ENCODE assay signal across 8 cellular contexts in the genomic region with DNA sequence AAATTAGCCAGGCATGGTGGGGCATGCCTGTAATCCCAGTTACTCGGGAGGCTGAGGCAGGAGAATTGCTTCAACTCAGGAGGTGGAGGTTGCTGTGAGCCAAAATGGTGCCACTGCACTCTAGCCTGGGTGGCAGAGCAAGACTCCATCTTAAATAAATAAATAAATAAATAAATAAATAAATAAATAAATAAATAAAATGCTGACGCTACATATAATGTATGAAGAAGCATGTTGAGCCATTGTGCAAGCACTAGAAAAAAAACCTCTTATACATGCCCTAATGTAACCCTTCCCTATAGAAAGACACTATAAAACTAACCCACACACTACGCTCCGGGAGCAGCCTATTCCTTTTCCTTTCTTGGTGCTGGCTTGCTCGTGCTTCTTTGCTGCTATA.
DNase-seq lines count a peak whose midpoint lies in the region; ATAC-seq, FAIRE-seq and TF ChIP-seq lines count a peak whose summit lies in the region.
"Not testable (repeated sequence)": the region's sequence is repeated elsewhere in the genome, so short reads cannot be mapped to it uniquely, and the experiment has no call there.

No MANE protein-coding gene starts in this region.

- not testable (repeated sequence) for H3K4me3 Mint-ChIP-seq in GM23338; neural progenitor cell; progenitor cell of endocrine pancreas (ENCODE audit: low read depth)

- H2BK15ac ChIP-seq in IMR-90 (ENCODE audit: low read depth, low read length), result not testable (repeated sequence)

- not testable (repeated sequence) for H3K9ac ChIP-seq in IMR-90 (ENCODE audit: low read depth, low read length); K562 (ENCODE audit: insufficient read depth in 1 of 2, low read depth in 2 of 2, low read length in 2 of 2); neural progenitor cell

- not testable (repeated sequence) for H2AK9ac ChIP-seq in IMR-90 (replicated peaks; ENCODE audit: low read depth, low read length, poor library complexity)

- TF ChIP-seq EP300 in A549 (IDR thresholded peaks at IDR 0.05); K562 (IDR thresholded peaks at IDR 0.05; ENCODE audit: low read length): not testable (repeated sequence)

- H4K5ac ChIP-seq in IMR-90 (ENCODE audit: low read depth, low read length), result not testable (repeated sequence)

- not testable (repeated sequence) for H3K79me2 ChIP-seq in GM23338 (replicated peaks; ENCODE audit: insufficient read depth); K562 (ENCODE audit: control insufficient read depth, insufficient read depth, low read length); neural progenitor cell (ENCODE audit: low read depth)

- not testable (repeated sequence) for BruUV-seq in IMR-90 (replicated peaks; lab: Mats Ljungman, UMichigan); K562 (replicated peaks; lab: Mats Ljungman, UMichigan)

- H3K23ac ChIP-seq in IMR-90 (ENCODE audit: low read depth, low read length), result not testable (repeated sequence)

- H3K9me3 Mint-ChIP-seq in GM23338, result peaks cover 15% of the 10 kb centered on the region
- H3K9me3 Mint-ChIP-seq in neural progenitor cell; progenitor cell of endocrine pancreas (ENCODE audit: low read depth): not testable (repeated sequence)

- WGBS in A549 (ENCODE audit: missing lambda C conversion rate), result 85% methylated on average over 5 of the region's 5 CpGs
- no CpG with 5 or more reads among the region's 5 CpGs for WGBS in IMR-90 (ENCODE audit: extremely low coverage in 2 of 2, insufficient read length in 1 of 2), 2 experiments
- WGBS in K562 (ENCODE audit: insufficient coverage, low coverage, missing lambda C conversion rate), result 39% methylated on average over 5 of the region's 5 CpGs

- not testable (repeated sequence) for H3K4me1 ChIP-seq in A549; GM23338 (ENCODE audit: insufficient read depth); HEK293 (ENCODE audit: control insufficient read depth, insufficient read depth, low read length); IMR-90 (ENCODE audit: control insufficient read depth, insufficient read depth, low read length); K562 (replicated peaks in 1 of 2; ENCODE audit: control insufficient read depth in 2 of 2, insufficient read depth in 2 of 2, low read length in 2 of 2); neural progenitor cell

- H3K4me2 ChIP-seq in A549; GM23338; IMR-90 (ENCODE audit: low read depth, low read length); K562 (ENCODE audit: insufficient read depth, low read length); neural progenitor cell: not testable (repeated sequence)

- not testable (repeated sequence) for FAIRE-seq in A549 (lab: Jason Lieb, UNC); K562 (lab: Jason Lieb, UNC)

- not testable (repeated sequence) for H2BK120ac ChIP-seq in IMR-90 (ENCODE audit: low read depth, low read length)

- H3K27ac Mint-ChIP-seq in GM23338, neural progenitor cell: not testable (repeated sequence)
- peak overlapping the region; percentile 31 for H3K27ac Mint-ChIP-seq in progenitor cell of endocrine pancreas

- not testable (repeated sequence) for TF ChIP-seq RAD21 in A549 (conservative IDR thresholded peaks at IDR 0.05 in 1 of 2, IDR thresholded peaks at IDR 0.05 in 1 of 2); IMR-90 (IDR thresholded peaks at IDR 0.05; ENCODE audit: low read length); K562 (CRISPR knock-in tag; conservative IDR thresholded peaks at IDR 0.05 in 1 of 2, IDR thresholded peaks at IDR 0.05 in 1 of 2)

- H3K18ac ChIP-seq in IMR-90 (ENCODE audit: low read depth, low read length), result not testable (repeated sequence)

- H3F3A ChIP-seq in GM23338 (replicated peaks; ENCODE audit: low read depth); neural progenitor cell (ENCODE audit: low read depth): not testable (repeated sequence)

- not testable (repeated sequence) for H3K27me3 Mint-ChIP-seq in GM23338 (ENCODE audit: insufficient read depth, low read depth, poor library complexity); neural progenitor cell (ENCODE audit: insufficient read depth, low read depth); progenitor cell of endocrine pancreas

- not testable (repeated sequence) for H3K79me1 ChIP-seq in IMR-90 (ENCODE audit: low read depth in 1 of 2, low read length in 2 of 2)

- DNase-seq in A549 (ENCODE audit: low read depth in 1 of 2, low spot score in 1 of 2); GM23338 (ENCODE audit: low spot score); IMR-90; K562 (ENCODE audit: extremely low read depth in 1 of 4, low spot score in 3 of 4); neural progenitor cell (ENCODE audit: low spot score); progenitor cell of endocrine pancreas (ENCODE audit: low spot score, unreplicated experiment): not testable (repeated sequence)
- peak; percentile 21 for DNase-seq in DMS114 treated with DMSO at 0.1 percent for 48 hours (lab: John Stamatoyannopoulos, UW; ENCODE audit: unreplicated experiment)

- peaks cover 11% of the 10 kb centered on the region; the same call in 2 of the 3 replicates for H3K36me3 Mint-ChIP-seq in GM23338 (ENCODE audit: low read depth)
- not testable (repeated sequence) for H3K36me3 Mint-ChIP-seq in neural progenitor cell; progenitor cell of endocrine pancreas (ENCODE audit: insufficient read depth)

- H2AK5ac ChIP-seq in IMR-90 (ENCODE audit: low read depth, low read length), result not testable (repeated sequence)

- H3K9me3 ChIP-seq in A549; HEK293 (ENCODE audit: control insufficient read depth, insufficient read depth, low read depth, low read length); IMR-90 (ENCODE audit: control insufficient read depth, insufficient read depth, low read length); K562 (replicated peaks; ENCODE audit: control insufficient read depth, insufficient read depth, low read depth, low read length); neural progenitor cell (ENCODE audit: low read depth): not testable (repeated sequence)

- H3K4ac ChIP-seq in IMR-90 (ENCODE audit: low read depth, low read length), result not testable (repeated sequence)

- H2AFZ ChIP-seq in GM23338 (0 out of 2 replicates have a peak overlapping the region, but pooled peaks have one; percentile 3), neural progenitor cell (replicated peaks) (peak overlapping the region; percentile 13)
- not testable (repeated sequence) for H2AFZ ChIP-seq in IMR-90 (replicated peaks; ENCODE audit: low read length, poor library complexity); K562 (ENCODE audit: low read depth, low read length)

- H3K56ac ChIP-seq in IMR-90 (ENCODE audit: extremely low read depth, insufficient read depth, low read length), result not testable (repeated sequence)

- not testable (repeated sequence) for H2BK20ac ChIP-seq in IMR-90 (ENCODE audit: low read depth, low read length)

- CTCF ChIA-PET in A549 (lab: Yijun Ruan, JAX); HEK293 (lab: Yijun Ruan, JAX); IMR-90 (lab: Yijun Ruan, JAX); K562 (lab: Yijun Ruan, JAX; ENCODE audit: low intra/inter-chr PET ratio): not testable (repeated sequence)

- not testable (repeated sequence) for H3K4me3 ChIP-seq in A549; GM23338; HEK293 (ENCODE audit: low read depth, low read length); IMR-90 (ENCODE audit: insufficient read depth, low read depth, low read length); K562; neural progenitor cell

- H3K27me3 ChIP-seq in GM23338 (ENCODE audit: insufficient read depth); IMR-90 (ENCODE audit: control insufficient read depth, insufficient read depth, low read length); K562 (ENCODE audit: control insufficient read depth in 2 of 2, insufficient read depth in 2 of 2, low read length in 2 of 2); neural progenitor cell: not testable (repeated sequence)

- not testable (repeated sequence) for H3K14ac ChIP-seq in IMR-90 (replicated peaks; ENCODE audit: low read depth, low read length)

- not testable (repeated sequence) for H3K4me1 Mint-ChIP-seq in GM23338, neural progenitor cell
- peaks cover 16% of the 10 kb centered on the region for H3K4me1 Mint-ChIP-seq in progenitor cell of endocrine pancreas (ENCODE audit: low read depth)

- in situ Hi-C loops in IMR-90 (cut with MboI; ENCODE audit: low sequenced_read_pairs); K562 (cut with MboI): not testable (repeated sequence)

- POLR2A ChIA-PET in A549 (lab: Yijun Ruan, JAX); HEK293 (lab: Yijun Ruan, JAX); IMR-90 (lab: Charles Lee; ENCODE audit: unreplicated experiment); K562 (lab: Yijun Ruan, JAX): not testable (repeated sequence)

- not testable (repeated sequence) for ATAC-seq in A549; GM23338; IMR-90 (ENCODE audit: low read depth); K562

- H2BK5ac ChIP-seq in IMR-90 (ENCODE audit: low read depth, low read length, poor library complexity, severe bottlenecking), result not testable (repeated sequence)

- not testable (repeated sequence) for H4K20me1 ChIP-seq in GM23338 (replicated peaks; ENCODE audit: insufficient read depth); IMR-90 (ENCODE audit: insufficient read depth, low read length); K562 (replicated peaks; ENCODE audit: control insufficient read depth, insufficient read depth, low read length); neural progenitor cell (ENCODE audit: low read depth)

- H4K8ac ChIP-seq in IMR-90 (ENCODE audit: low read depth in 2 of 2, low read length in 2 of 2), result not testable (repeated sequence)

- intact Hi-C loops in IMR-90 (cut with micrococcal nuclease); K562 (cut with micrococcal nuclease): not testable (repeated sequence)

- H3K9me2 ChIP-seq in GM23338 (ENCODE audit: insufficient read depth), result not testable (repeated sequence)

- H4K91ac ChIP-seq in IMR-90 (ENCODE audit: insufficient read depth, low read depth, low read length), result not testable (repeated sequence)

- not testable (repeated sequence) for TF ChIP-seq POLR2A in A549 (IDR thresholded peaks at IDR 0.05; ENCODE audit: low read length); IMR-90 (IDR thresholded peaks at IDR 0.05; ENCODE audit: low read depth, low read length); K562 (conservative IDR thresholded peaks at IDR 0.05)

- not testable (repeated sequence) for TF ChIP-seq CTCF in A549 (IDR thresholded peaks at IDR 0.05); GM23338 (conservative IDR thresholded peaks at IDR 0.05; ENCODE audit: low read depth in 2 of 2); HEK293 (tag by site-specific recombination; IDR thresholded peaks at IDR 0.05); IMR-90 (conservative IDR thresholded peaks at IDR 0.05; ENCODE audit: low read depth, low read length); K562 (IDR thresholded peaks at IDR 0.05 in 2 of 3, conservative IDR thresholded peaks at IDR 0.05 in 1 of 3; ENCODE audit: insufficient read depth in 2 of 3, low read depth in 1 of 3, low read length in 3 of 3); neural progenitor cell (IDR thresholded peaks at IDR 0.05); progenitor cell of endocrine pancreas (IDR thresholded peaks at IDR 0.05; ENCODE audit: unreplicated experiment)

- H3K36me3 ChIP-seq in GM23338 (ENCODE audit: insufficient read depth); HEK293 (ENCODE audit: control insufficient read depth in 2 of 2, insufficient read depth in 1 of 2, low read length in 2 of 2); IMR-90 (ENCODE audit: control insufficient read depth, insufficient read depth, low read length); K562 (ENCODE audit: control insufficient read depth, insufficient read depth, low read length); neural progenitor cell: not testable (repeated sequence)

- H3K9me1 ChIP-seq in IMR-90 (ENCODE audit: insufficient read depth, low read length); K562 (ENCODE audit: control insufficient read depth, insufficient read depth, low read length): not testable (repeated sequence)

- dilution Hi-C loops in IMR-90 (cut with HindIII; ENCODE audit: low sequenced_read_pairs, unreplicated experiment), result not testable (repeated sequence)

- not testable (repeated sequence) for H3K27ac ChIP-seq in A549; GM23338 (ENCODE audit: low read depth); HEK293 (ENCODE audit: extremely low read depth, low read depth, low read length); IMR-90 (ENCODE audit: insufficient read depth, low read length); K562 (ENCODE audit: extremely low read depth, low read depth, low read length); neural progenitor cell
